ENCODE assay signal across 1 cellular context in genomic region chr12:76030378-76031080, GRCh38.
TF ChIP-seq lines count a peak whose summit lies in the region.

No MANE protein-coding gene starts in this region.

TF ChIP-seq in HepG2, 621 proteins besides CTCF, POLR2A, EP300 and RAD21 (continued from another document and continues in another):
- TF ChIP-seq ZNF512B (CRISPR knock-in tag; IDR thresholded peaks at IDR 0.05; ENCODE audit: borderline replicate concordance) (0 out of 2 replicates have a peak, but pooled peaks have one; percentile 47), POLR2AphosphoS2 (IDR thresholded peaks at IDR 0.05; ENCODE audit: low read depth, low read length) (no peak), ZNF12 (CRISPR knock-in tag; IDR thresholded peaks at IDR 0.05) (0 out of 2 replicates have a peak, but pooled peaks have one; percentile 43), ARNT (IDR thresholded peaks at IDR 0.05) (no peak), MTA3 (CRISPR knock-in tag; IDR thresholded peaks at IDR 0.05) (no peak), ZNF660 (CRISPR knock-in tag; IDR thresholded peaks at IDR 0.05; ENCODE audit: borderline replicate concordance, low read depth) (no peak), ZNF468 (CRISPR knock-in tag; IDR thresholded peaks at IDR 0.05) (no peak), WIZ (CRISPR knock-in tag; IDR thresholded peaks at IDR 0.05) (no peak), SNRNP70 (IDR thresholded peaks at IDR 0.05; ENCODE audit: low read depth, low read length) (no peak), AHR (CRISPR knock-in tag; IDR thresholded peaks at IDR 0.05) (no peak), CC2D1A (CRISPR knock-in tag; IDR thresholded peaks at IDR 0.05) (no peak), ZBTB40 (IDR thresholded peaks at IDR 0.05) (no peak), ZBTB40 (CRISPR knock-in tag; IDR thresholded peaks at IDR 0.05) (no peak), REPIN1 (CRISPR knock-in tag; IDR thresholded peaks at IDR 0.05; ENCODE audit: borderline replicate concordance, low read depth) (no peak), CEBPG (CRISPR knock-in tag; IDR thresholded peaks at IDR 0.05) (no peak), RFX3 (CRISPR knock-in tag; IDR thresholded peaks at IDR 0.05) (no peak), ZNF619 (CRISPR knock-in tag; IDR thresholded peaks at IDR 0.05) (peak; percentile 30; the same call in 1 of the 2 replicates), ZNF407 (CRISPR knock-in tag; IDR thresholded peaks at IDR 0.05; ENCODE audit: not compliant biosample characterization) (no peak), ZNF263 (CRISPR knock-in tag; IDR thresholded peaks at IDR 0.05) (no peak), NONO (IDR thresholded peaks at IDR 0.05) (no peak), NONO (CRISPR knock-in tag; conservative IDR thresholded peaks at IDR 0.05) (peak; percentile 73), ZNF670 (CRISPR knock-in tag; IDR thresholded peaks at IDR 0.05; ENCODE audit: borderline replicate concordance) (no peak), KMT2B (CRISPR knock-in tag; IDR thresholded peaks at IDR 0.05) (no peak), THYN1 (CRISPR knock-in tag; IDR thresholded peaks at IDR 0.05; ENCODE audit: borderline replicate concordance, low read depth) (no peak), NFIB (CRISPR knock-in tag; IDR thresholded peaks at IDR 0.05; ENCODE audit: borderline replicate concordance) (no peak), PAX8 (CRISPR knock-in tag; IDR thresholded peaks at IDR 0.05; ENCODE audit: borderline replicate concordance) (no peak), MZF1 (CRISPR knock-in tag; IDR thresholded peaks at IDR 0.05; ENCODE audit: borderline replicate concordance) (no peak), ZBTB25 (CRISPR knock-in tag; IDR thresholded peaks at IDR 0.05) (no peak), ZNF674 (CRISPR knock-in tag; IDR thresholded peaks at IDR 0.05; ENCODE audit: low read depth) (no peak), PAF1 (CRISPR knock-in tag; IDR thresholded peaks at IDR 0.05) (peak; percentile 80; the same call in 1 of the 2 replicates), NR1H2 (CRISPR knock-in tag; IDR thresholded peaks at IDR 0.05; ENCODE audit: borderline replicate concordance, low read depth) (no peak)
- TF ChIP-seq, protein P1, sequence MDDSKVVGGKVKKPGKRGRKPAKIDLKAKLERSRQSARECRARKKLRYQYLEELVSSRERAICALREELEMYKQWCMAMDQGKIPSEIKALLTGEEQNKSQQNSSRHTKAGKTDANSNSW (CRISPR knock-in tag; IDR thresholded peaks at IDR 0.05; ENCODE audit: borderline replicate concordance), result no peak
- TF ChIP-seq, protein P2, sequence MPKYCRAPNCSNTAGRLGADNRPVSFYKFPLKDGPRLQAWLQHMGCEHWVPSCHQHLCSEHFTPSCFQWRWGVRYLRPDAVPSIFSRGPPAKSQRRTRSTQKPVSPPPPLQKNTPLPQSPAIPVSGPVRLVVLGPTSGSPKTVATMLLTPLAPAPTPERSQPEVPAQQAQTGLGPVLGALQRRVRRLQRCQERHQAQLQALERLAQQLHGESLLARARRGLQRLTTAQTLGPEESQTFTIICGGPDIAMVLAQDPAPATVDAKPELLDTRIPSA (CRISPR knock-in tag; IDR thresholded peaks at IDR 0.05; ENCODE audit: borderline replicate concordance), result no peak
